ENCODE assay signal across 24 cellular contexts in genomic region chr10:10821926-10822325, GRCh38.
A peak's percentile ranks its signal among the peaks of the same experiment; 100 is the strongest.
DNase-seq lines count a peak whose midpoint lies in the region; ATAC-seq and TF ChIP-seq lines count a peak whose summit lies in the region.
"Had no signal": no experiment of that assay in that cellular context is flagged by ENCODE, and none has a peak within 500 bp of the region (broad histone marks: within the 10 kb centered on the region; RNA-seq: fewer than 3 reads in every experiment).

No MANE protein-coding gene starts in this region.

- no peak overlapping the region for H4K8ac ChIP-seq in mesendoderm (ENCODE audit: low read depth, low read length)

- 59 to 69% (median 65%) methylated on average over 6 of the region's 6 CpGs for WGBS in adrenal gland, 4 donors
- no CpG with 5 or more reads among the region's 6 CpGs for WGBS in mesendoderm (ENCODE audit: extremely low coverage, insufficient coverage, low lambda C conversion rate)

- H3K4me3 Mint-ChIP-seq in osteocyte (ENCODE audit: unreplicated experiment), result no peak overlapping the region
- H3K4me3 Mint-ChIP-seq: activated CD4-positive, alpha-beta memory T cell treated with anti-CD3 and anti-CD28 coated beads, Interleukin-2, amount 10 ng/mL, durations not matched to agents 7 days and 5 days; CD4-positive, CD25-positive, alpha-beta regulatory T cell; immature natural killer cell had no signal

- no peaks in the 10 kb centered on the region for H3K79me1 ChIP-seq in mesendoderm (ENCODE audit: low read length)

- no peak overlapping the region for H3K56ac ChIP-seq in mesendoderm (ENCODE audit: low read length)

- H3K27ac Mint-ChIP-seq in osteocyte (ENCODE audit: unreplicated experiment), result peak overlapping the region; percentile 86
- H3K27ac Mint-ChIP-seq: activated CD4-positive, alpha-beta memory T cell treated with anti-CD3 and anti-CD28 coated beads, Interleukin-2, amount 10 ng/mL, durations not matched to agents 7 days and 5 days; CD4-positive, CD25-positive, alpha-beta regulatory T cell; immature natural killer cell had no signal

- no peaks in the 10 kb centered on the region for H3K27me3 Mint-ChIP-seq in osteocyte (ENCODE audit: unreplicated experiment)

- H3K23ac ChIP-seq in mesendoderm (ENCODE audit: low read length), result no peak overlapping the region

- H3K4me3 ChIP-seq in DND-41 (ENCODE audit: low read depth in 1 of 2, low read length in 2 of 2) (no peak overlapping the region), adrenal gland (no peak overlapping the region), mesendoderm (ENCODE audit: low read length) (no peak overlapping the region)
- H3K4me3 ChIP-seq: SJSA1, skin epidermis had no signal

- no peak overlapping the region for H2AFZ ChIP-seq in DND-41 (ENCODE audit: low read depth, low read length)

- H3K27ac ChIP-seq in DND-41 (ENCODE audit: low read length), result no peak overlapping the region
- no peak overlapping the region for H3K27ac ChIP-seq in foreskin keratinocyte
- no peak overlapping the region for H3K27ac ChIP-seq in adrenal gland
- no peak overlapping the region for H3K27ac ChIP-seq in mesendoderm (ENCODE audit: low read depth, low read length)
- H3K27ac ChIP-seq: epithelial cell of prostate, KMS-11, SJSA1 had no signal

- no peak overlapping the region for H3K18ac ChIP-seq in mesendoderm (ENCODE audit: low read length)

- no peak overlapping the region for H4K5ac ChIP-seq in mesendoderm (ENCODE audit: low read length)

- no peak overlapping the region for H3K9ac ChIP-seq in DND-41 (ENCODE audit: low read depth, low read length)
- H3K9ac ChIP-seq in mesendoderm (ENCODE audit: low read length), result no peak overlapping the region
- H3K9ac ChIP-seq: KMS-11 had no signal

- H3K9me3 Mint-ChIP-seq in osteocyte (ENCODE audit: unreplicated experiment), result peaks cover 4% of the 10 kb centered on the region

- no peak overlapping the region for H3K4ac ChIP-seq in mesendoderm (ENCODE audit: low read depth, low read length)

- H3K36me3 ChIP-seq in DND-41 (ENCODE audit: insufficient read depth, low read length) (no peaks in the 10 kb centered on the region), adrenal gland (replicated peaks in 1 of 2) (no peaks in the 10 kb centered on the region), mesendoderm (ENCODE audit: control insufficient read depth, insufficient read depth, low read length) (no peaks in the 10 kb centered on the region)
- H3K36me3 ChIP-seq: SJSA1 had no signal

- peaks cover 55% of the 10 kb centered on the region for H3K4me1 Mint-ChIP-seq in osteocyte (ENCODE audit: unreplicated experiment)
- H3K4me1 Mint-ChIP-seq: activated CD4-positive, alpha-beta memory T cell treated with anti-CD3 and anti-CD28 coated beads, Interleukin-2, amount 10 ng/mL, durations not matched to agents 7 days and 5 days; CD4-positive, CD25-positive, alpha-beta regulatory T cell; immature natural killer cell had no signal

- intact Hi-C loops in adrenal gland (cut with DNase I), result no loop called here

- TF ChIP-seq CTCF in DND-41 (IDR thresholded peaks at IDR 0.05; ENCODE audit: borderline replicate concordance, extremely low read depth, low read length, poor library complexity, severe bottlenecking), result no peak
- no peak for TF ChIP-seq CTCF in foreskin keratinocyte (conservative IDR thresholded peaks at IDR 0.05)
- TF ChIP-seq CTCF in osteocyte (IDR thresholded peaks at IDR 0.05), result no peak
- TF ChIP-seq CTCF in adrenal gland (IDR thresholded peaks at IDR 0.05), result no peak

- H3K79me2 ChIP-seq in DND-41 (ENCODE audit: insufficient read depth, low read length) (no peaks in the 10 kb centered on the region), mesendoderm (ENCODE audit: control insufficient read depth, insufficient read depth, low read length) (no peaks in the 10 kb centered on the region)

- DNase-seq in DND-41, result peak; percentile 11
- DNase-seq in NCI-H345 (lab: John Stamatoyannopoulos, UW), result peak; percentile 14
- no peak for DNase-seq in foreskin keratinocyte
- DNase-seq in osteocyte (ENCODE audit: extremely low spot score, unreplicated experiment), result no peak
- DNase-seq in adrenal gland, result no peak
- DNase-seq in NCI-H510A (lab: John Stamatoyannopoulos, UW), result no peak
- DNase-seq in mesendoderm, result no peak
- DNase-seq: activated CD4-positive, alpha-beta memory T cell treated with anti-CD3 and anti-CD28 coated beads, Interleukin-2, amount 10 ng/mL, durations not matched to agents 7 days and 5 days; activated effector memory CD4-positive, alpha-beta T cell treated with anti-CD3 and anti-CD28 coated beads, Interleukin-2, amount 50 U/mL, for 16 hours; CD4-positive, CD25-positive, alpha-beta regulatory T cell; effector CD4-positive, alpha-beta T cell; EL; foreskin fibroblast; hippocampal formation; immature natural killer cell; NCI-H2171 treated with DMSO at 0.1 percent for 48 hours; NCI-H526 treated with DMSO at 0.1 percent for 48 hours; stimulated activated CD4-positive, alpha-beta T cell treated with anti-CD3 and anti-CD28 coated beads, Interleukin-2, amount 100 ng/mL, for 24 hours; substantia nigra; T-helper 1 cell had no signal

- no peaks in the 10 kb centered on the region for H3K9me3 ChIP-seq in DND-41 (ENCODE audit: insufficient read depth, low read length, severe bottlenecking)
- H3K9me3 ChIP-seq in adrenal gland (replicated peaks in 1 of 3), result no peaks in the 10 kb centered on the region
- H3K9me3 ChIP-seq: SJSA1 had no signal

- no peak overlapping the region for H2BK120ac ChIP-seq in mesendoderm (ENCODE audit: low read depth, low read length)

- H3K4me2 ChIP-seq in DND-41 (ENCODE audit: insufficient read depth, low read length) (no peak overlapping the region), mesendoderm (ENCODE audit: low read length) (no peak overlapping the region)
- H3K4me2 ChIP-seq: KMS-11 had no signal

- no peaks in the 10 kb centered on the region for H3K36me3 Mint-ChIP-seq in osteocyte (ENCODE audit: unreplicated experiment)
- H3K36me3 Mint-ChIP-seq: CD4-positive, CD25-positive, alpha-beta regulatory T cell; immature natural killer cell had no signal

- peak; percentile 40; the same call in 2 of the 3 replicates for ATAC-seq in DND-41 (ENCODE audit: insufficient read depth, low read depth)
- ATAC-seq in foreskin keratinocyte, result peak; percentile 42

- no peak for TF ChIP-seq POLR2A in adrenal gland (IDR thresholded peaks at IDR 0.05)

- no peaks in the 10 kb centered on the region for H3K4me1 ChIP-seq in DND-41 (ENCODE audit: insufficient read depth, low read length)
- H3K4me1 ChIP-seq in foreskin keratinocyte, result peaks cover 8% of the 10 kb centered on the region
- H3K4me1 ChIP-seq in adrenal gland (replicated peaks in 1 of 2), result no peaks in the 10 kb centered on the region
- no peaks in the 10 kb centered on the region for H3K4me1 ChIP-seq in mesendoderm (ENCODE audit: control insufficient read depth, low read depth, low read length)

- peaks cover 3% of the 10 kb centered on the region for H3K27me3 ChIP-seq in DND-41 (ENCODE audit: insufficient read depth, low read length, poor library complexity)
- H3K27me3 ChIP-seq in foreskin keratinocyte, result no peaks in the 10 kb centered on the region
- H3K27me3 ChIP-seq in adrenal gland, result no peaks in the 10 kb centered on the region
- no peaks in the 10 kb centered on the region for H3K27me3 ChIP-seq in mesendoderm (ENCODE audit: insufficient read depth, low read length, poor library complexity)
- H3K27me3 ChIP-seq: SJSA1 had no signal

- H4K20me1 ChIP-seq in DND-41 (ENCODE audit: insufficient read depth, low read length), result no peaks in the 10 kb centered on the region

- no peak overlapping the region for H2BK5ac ChIP-seq in mesendoderm (ENCODE audit: low read length)

- H2AK5ac ChIP-seq in mesendoderm (ENCODE audit: low read length), result no peak overlapping the region

- H2BK15ac ChIP-seq in mesendoderm (replicated peaks; ENCODE audit: low read depth), result no peak overlapping the region

Comparison
In these comparisons a context has a peak if more than half of its experiments do, and no peak if none do; other contexts are left out.
1. DNase-seq: peak in DND-41 (single experiment) and NCI-H345 (single experiment); none in foreskin keratinocyte (0 of 2), osteocyte (single experiment), adrenal gland (0 of 7), NCI-H510A (single experiment) and mesendoderm (single experiment).